28 cellular contexts compared by ENCODE assay signal in genomic region chr12:92528097-92528496, GRCh38.
"Had no signal": no experiment of that assay in that cellular context is flagged by ENCODE, and none has a peak within 500 bp of the region (broad histone marks: within the 10 kb centered on the region; RNA-seq: fewer than 3 reads in every experiment).

No MANE protein-coding gene starts in this region.

- FAIRE-seq: bronchial epithelial cell, TTC549 had no signal

- ATAC-seq: activated T-cell treated with anti-CD3 and anti-CD28 coated beads, Interleukin-2, amount 50 U/mL, for 72 hours; body of pancreas; Right ventricle myocardium inferior; T-cell had no signal

- H3K9me3 ChIP-seq: body of pancreas, MG63 had no signal

- H3K27ac ChIP-seq: ascending aorta, body of pancreas, SK-N-MC had no signal

- H3K36me3 ChIP-seq: ascending aorta, MG63 had no signal

- DNase-seq: activated CD4-positive, alpha-beta T cell treated with anti-CD3 and anti-CD28 coated beads, Interleukin-2, amount 50 U/mL, for 1 hour; activated CD4-positive, CD25-positive, alpha-beta regulatory T cell; activated gamma-delta T cell treated with Interleukin-2 at 50 U/mL for 16 hours; activated T-cell treated with anti-CD3 and anti-CD28 coated beads, Interleukin-2, amount 50 U/mL, for 72 hours; body of pancreas; MG63; MV-4-11; NCI-H1092 treated with DMSO at 0.1 percent for 48 hours; NCI-H1417 treated with DMSO at 0.1 percent for 48 hours; NCI-H1694; NCI-H2029; NCI-H2107; NCI-H345; NCI-H510A; NCI-H526 treated with DMSO at 0.1 percent for 48 hours; NCI-H82; RPMI8226; T-cell; T-helper 2 cell; T1000 had no signal

- H3K4me3 ChIP-seq: ascending aorta, body of pancreas, MG63, SK-N-MC had no signal

- H3K27me3 ChIP-seq: ascending aorta, body of pancreas, MG63 had no signal

- H3K4me3 Mint-ChIP-seq: activated naive CD4-positive, alpha-beta T cell treated with anti-CD3 and anti-CD28 coated beads, Interleukin-2, amount 50 U/mL, for 24 hours; activated T-cell treated with anti-CD3 and anti-CD28 coated beads, Interleukin-2, amount 50 U/mL, for 72 hours; central memory CD8-positive, alpha-beta T cell; T-cell had no signal

- H3K4me1 ChIP-seq: ascending aorta, body of pancreas had no signal

- H3K27me3 Mint-ChIP-seq: activated naive CD4-positive, alpha-beta T cell treated with anti-CD3 and anti-CD28 coated beads, Interleukin-2, amount 50 U/mL, for 24 hours; central memory CD8-positive, alpha-beta T cell; T-cell had no signal

- H3K27ac Mint-ChIP-seq: activated naive CD4-positive, alpha-beta T cell treated with anti-CD3 and anti-CD28 coated beads, Interleukin-2, amount 50 U/mL, for 24 hours; activated T-cell treated with anti-CD3 and anti-CD28 coated beads, Interleukin-2, amount 50 U/mL, for 72 hours; activated T-helper 2 cell treated with anti-CD3 and anti-CD28 coated beads, Interferon-gamma antibody, Interleukin-2, Interleukin-4, amounts not matched to agents 10 μg/mL and 5 μg/mL and 100 μg/mL, durations not matched to agents 14 hours and 24 hours and 36 hours; T-cell had no signal
